Comparison of ENCODE assay signal across 10 cellular contexts in genomic region chrX:118423558-118423957, GRCh38.
DNase-seq lines count a peak whose midpoint lies in the region; ATAC-seq, FAIRE-seq and TF ChIP-seq lines count a peak whose summit lies in the region.
"Had no signal": no experiment of that assay in that cellular context is flagged by ENCODE, and none has a peak within 500 bp of the region (broad histone marks: within the 10 kb centered on the region; RNA-seq: fewer than 3 reads in every experiment).

No MANE protein-coding gene starts in this region.

- WGBS in GM12878 (ENCODE audit: insufficient coverage, insufficient replicate concordance, low lambda C conversion rate, missing lambda C conversion rate) = 3% methylated on average over 4 of the region's 4 CpGs
- WGBS in esophagus squamous epithelium, 2 donors = 74 to 78% methylated on average over 4 of the region's 4 CpGs

- H3K9me3 Mint-ChIP-seq in activated T-cell treated with anti-CD3 and anti-CD28 coated beads, Interleukin-2, amount 50 U/mL, for 4 hours = no peaks in the 10 kb centered on the region

- no peak for TF ChIP-seq EP300 in GM12878 (IDR thresholded peaks at IDR 0.05; ENCODE audit: borderline replicate concordance in 1 of 2, control insufficient read depth in 1 of 2, low read depth in 2 of 2, low read length in 2 of 2)

- no peak overlapping the region for H2AFZ ChIP-seq in GM12878 (ENCODE audit: control insufficient read depth, low read depth, low read length)

- H3K27me3 Mint-ChIP-seq in activated T-cell treated with anti-CD3 and anti-CD28 coated beads, Interleukin-2, amount 50 U/mL, for 4 hours (ENCODE audit: low read depth) = no peaks in the 10 kb centered on the region

- H3K9me3 ChIP-seq in GM12878 (replicated peaks; ENCODE audit: control insufficient read depth, insufficient read depth, low read length) = no peaks in the 10 kb centered on the region
- H3K9me3 ChIP-seq in esophagus squamous epithelium = no peaks in the 10 kb centered on the region

- intact Hi-C loops in GM12878 (cut with micrococcal nuclease; ENCODE audit: unreplicated experiment) (loop anchor here (5.0 kb wide), 1 partner anchor 76 kb away; the partner anchor contains the start of gene WDR44), esophagus squamous epithelium (cut with DNase I) (no loop called here)

- H3K79me2 ChIP-seq in GM12878 (ENCODE audit: control insufficient read depth, insufficient read depth, low read length) = no peaks in the 10 kb centered on the region

- H3K4me1 Mint-ChIP-seq in activated T-cell treated with anti-CD3 and anti-CD28 coated beads, Interleukin-2, amount 50 U/mL, for 4 hours (ENCODE audit: low read depth) = peaks cover 13% of the 10 kb centered on the region

- H3K9ac ChIP-seq in GM12878 (ENCODE audit: control insufficient read depth, insufficient read depth, low read length) = no peak overlapping the region

- BruUV-seq in GM12878 (replicated peaks; lab: Mats Ljungman, UMichigan) = no TSS peak

- H3K36me3 ChIP-seq in GM12878 (ENCODE audit: control insufficient read depth in 2 of 2, insufficient read depth in 2 of 2, low read length in 1 of 2) (no peaks in the 10 kb centered on the region; a peak in 1 of 4 replicates), esophagus squamous epithelium (peaks cover 0 to 26% (median 0%) of the 10 kb centered on the region in 3 donors)

- POLR2A ChIA-PET in GM12878 (lab: Charles Lee) = no interaction called here

- H3K4me2 ChIP-seq in GM12878 (ENCODE audit: control insufficient read depth, insufficient read depth) = 0 out of 2 replicates have a peak overlapping the region, but pooled peaks have one; percentile 17

- H3K4me3 Mint-ChIP-seq in activated T-cell treated with anti-CD3 and anti-CD28 coated beads, Interleukin-2, amount 50 U/mL, for 4 hours = no peak overlapping the region

- SMC1A ChIA-PET in GM12878 (lab: Charles Lee; ENCODE audit: uncharacterized antibody, unreplicated experiment) = no interaction called here

- H3K27me3 ChIP-seq in GM12878 (replicated peaks in 1 of 2; ENCODE audit: control insufficient read depth in 2 of 2, insufficient read depth in 2 of 2, low read length in 1 of 2) (no peaks in the 10 kb centered on the region), esophagus squamous epithelium (no peaks in the 10 kb centered on the region)

- H3K4me3 ChIP-seq in GM12878 (no peak overlapping the region), esophagus squamous epithelium (no peak overlapping the region)

- TF ChIP-seq POLR2A in GM12878 (IDR thresholded peaks at IDR 0.05; ENCODE audit: low read depth, low read length) (no peak), esophagus squamous epithelium (IDR thresholded peaks at IDR 0.05) (no peak)

- in situ Hi-C loops in GM12878 (cut with MboI) = no loop called here

- H3K4me1 ChIP-seq in GM12878 (ENCODE audit: control insufficient read depth, insufficient read depth, low read length) (no peaks in the 10 kb centered on the region), esophagus squamous epithelium (peaks cover 0 to 6% (median 0%) of the 10 kb centered on the region in 3 donors)

- CTCF ChIA-PET in GM12878 (lab: Yijun Ruan, JAX) = no interaction called here

- no peaks in the 10 kb centered on the region for H4K20me1 ChIP-seq in GM12878 (ENCODE audit: control insufficient read depth, insufficient read depth)

- no peak for DNase-seq in activated T-cell treated with anti-CD3 and anti-CD28 coated beads, Interleukin-2, amount 50 U/mL, for 4 hours
- DNase-seq in activated T-cell treated with anti-CD3 and anti-CD28 coated beads for 4 hours (no peak), GM12878 (ENCODE audit: low read depth, low spot score) (peak; percentile 24), NCI-H128 (lab: John Stamatoyannopoulos, UW; ENCODE audit: unreplicated experiment) (no peak), esophagus squamous epithelium (lab: John Stamatoyannopoulos, UW) (no peak), NCI-H1436 treated with DMSO at 0.1 percent for 48 hours (lab: John Stamatoyannopoulos, UW) (no peak)
- DNase-seq: NCI-H2171 treated with DMSO at 0.1 percent for 48 hours, SIG-M5 had no signal

- peak; percentile 63 to 86 for ATAC-seq in activated T-cell treated with anti-CD3 and anti-CD28 coated beads, Interleukin-2, amount 50 U/mL, for 4 hours
- ATAC-seq in GM21381 (IDR thresholded peaks at IDR 0.05; ENCODE audit: unreplicated experiment) = peak; percentile 98
- ATAC-seq in HG03097 (IDR thresholded peaks at IDR 0.05; ENCODE audit: low FRiP score, unreplicated experiment) = peak; percentile 96
- ATAC-seq in GM12878 = peak; percentile 98

- peak; percentile 68 for FAIRE-seq in GM12878 (lab: Jason Lieb, UNC)

- TF ChIP-seq CTCF in GM12878 (IDR thresholded peaks at IDR 0.05 in 2 of 3, conservative IDR thresholded peaks at IDR 0.05 in 1 of 3; ENCODE audit: control insufficient read depth in 2 of 3, extremely low read depth in 1 of 3, insufficient read depth in 1 of 3, low read depth in 3 of 3, low read length in 3 of 3) = no peak
- TF ChIP-seq CTCF in esophagus squamous epithelium (IDR thresholded peaks at IDR 0.05) = no peak

- H3K27ac ChIP-seq in GM12878 (ENCODE audit: control insufficient read depth, insufficient read depth) (no peak overlapping the region), esophagus squamous epithelium (no peak overlapping the region)

- TF ChIP-seq RAD21 in GM12878 (IDR thresholded peaks at IDR 0.05; ENCODE audit: insufficient read depth, low read depth, low read length) = no peak

- RAD21 ChIA-PET in GM12878 (lab: Charles Lee; ENCODE audit: unreplicated experiment) = no interaction called here

- peaks cover 21% of the 10 kb centered on the region for H3K36me3 Mint-ChIP-seq in activated T-cell treated with anti-CD3 and anti-CD28 coated beads, Interleukin-2, amount 50 U/mL, for 4 hours (ENCODE audit: insufficient read depth)

TF ChIP-seq in GM12878, 131 proteins besides CTCF, POLR2A, EP300 and RAD21 (continues in another document):
- no peak for TF ChIP-seq CEBPZ (IDR thresholded peaks at IDR 0.05; ENCODE audit: low read depth, low read length)
- no peak for TF ChIP-seq MYC (IDR thresholded peaks at IDR 0.05; ENCODE audit: insufficient read depth, insufficient read length, insufficient replicate concordance, low read length, severe bottlenecking)
- no peak for TF ChIP-seq NFXL1 (IDR thresholded peaks at IDR 0.05; ENCODE audit: borderline replicate concordance)
- no peak for TF ChIP-seq EED (IDR thresholded peaks at IDR 0.05; ENCODE audit: low read depth)
- no peak for TF ChIP-seq CEBPB (IDR thresholded peaks at IDR 0.05; ENCODE audit: borderline replicate concordance in 1 of 2, low read depth in 2 of 2, low read length in 2 of 2)
- TF ChIP-seq NFIC (IDR thresholded peaks at IDR 0.05; ENCODE audit: low read depth, low read length) = 0 out of 2 replicates have a peak, but pooled peaks have one; percentile 21
- no peak for TF ChIP-seq HDGF (IDR thresholded peaks at IDR 0.05)
